9 cellular contexts compared by ENCODE assay signal in genomic region chr2:19488009-19488691, GRCh38.
DNase-seq lines count a peak whose midpoint lies in the region; ATAC-seq and TF ChIP-seq lines count a peak whose summit lies in the region.
"Had no signal": no experiment of that assay in that cellular context is flagged by ENCODE, and none has a peak within 500 bp of the region (broad histone marks: within the 10 kb centered on the region; RNA-seq: fewer than 3 reads in every experiment).

No MANE protein-coding gene starts in this region.

- H3K36me3 Mint-ChIP-seq in glutamatergic neuron (ENCODE audit: unreplicated experiment) = no peaks in the 10 kb centered on the region

- no peak for TF ChIP-seq POLR2A in Peyer's patch (IDR thresholded peaks at IDR 0.05)

- H3K9me3 ChIP-seq in Peyer's patch = no peaks in the 10 kb centered on the region

- no peaks in the 10 kb centered on the region for H3K36me3 ChIP-seq in Peyer's patch

- H3K4me1 Mint-ChIP-seq in glutamatergic neuron (ENCODE audit: low read depth, unreplicated experiment) = peaks cover 7% of the 10 kb centered on the region

- H3K9me3 Mint-ChIP-seq in glutamatergic neuron (ENCODE audit: unreplicated experiment) = no peaks in the 10 kb centered on the region
- H3K9me3 Mint-ChIP-seq: stimulated activated naive CD8-positive, alpha-beta T cell treated with anti-CD3 and anti-CD28 coated beads, Interleukin-15, Interleukin-2, amounts not matched to agents 100 ng/mL and 50 ng/mL, for 24 hours had no signal

- no peak overlapping the region for H3K4me3 Mint-ChIP-seq in glutamatergic neuron (ENCODE audit: unreplicated experiment)
- H3K4me3 Mint-ChIP-seq: stimulated activated naive CD8-positive, alpha-beta T cell treated with anti-CD3 and anti-CD28 coated beads, Interleukin-15, Interleukin-2, amounts not matched to agents 100 ng/mL and 50 ng/mL, for 24 hours had no signal

- H3K27me3 ChIP-seq in Peyer's patch = no peaks in the 10 kb centered on the region

- TF ChIP-seq CTCF in cardiac fibroblast (IDR thresholded peaks at IDR 0.05; ENCODE audit: low read depth, low read length) (no peak), glutamatergic neuron (IDR thresholded peaks at IDR 0.05; ENCODE audit: partially characterized antibody, unreplicated experiment) (no peak), Peyer's patch (IDR thresholded peaks at IDR 0.05) (no peak)

- H3K4me3 ChIP-seq in cardiac fibroblast (replicated peaks in 1 of 2; ENCODE audit: low read depth in 2 of 2, low read length in 2 of 2) (no peak overlapping the region), Peyer's patch (no peak overlapping the region)

- DNase-seq in Daoy (ENCODE audit: low read depth) = peak; percentile 83
- peak; percentile 34 to 86 for DNase-seq in cardiac fibroblast (ENCODE audit: low read depth in 2 of 2)
- no peak for DNase-seq in nucleus accumbens (lab: John Stamatoyannopoulos, UW)
- no peak for DNase-seq in amygdala (lab: John Stamatoyannopoulos, UW)
- DNase-seq in glutamatergic neuron = no peak
- no peak for DNase-seq in Peyer's patch

- H3K4me1 ChIP-seq in Peyer's patch = no peaks in the 10 kb centered on the region

- no peaks in the 10 kb centered on the region for H3K27me3 Mint-ChIP-seq in glutamatergic neuron (ENCODE audit: unreplicated experiment)

- no peak overlapping the region for H3K27ac ChIP-seq in Peyer's patch

- ATAC-seq in GM21526 (IDR thresholded peaks at IDR 0.05; ENCODE audit: low FRiP score, unreplicated experiment) (peak; percentile 88), HG03520 (IDR thresholded peaks at IDR 0.05; ENCODE audit: unreplicated experiment) (peak; percentile 90)

- no peak overlapping the region for H3K27ac Mint-ChIP-seq in glutamatergic neuron (ENCODE audit: unreplicated experiment)
- H3K27ac Mint-ChIP-seq: stimulated activated naive CD8-positive, alpha-beta T cell treated with anti-CD3 and anti-CD28 coated beads, Interleukin-15, Interleukin-2, amounts not matched to agents 100 ng/mL and 50 ng/mL, for 24 hours had no signal

Comparison
In these comparisons a context has a peak if more than half of its experiments do, and no peak if none do; other contexts are left out.
1. DNase-seq: peak in Daoy (single experiment) and cardiac fibroblast (2 of 2); none in nucleus accumbens (0 of 56), amygdala (0 of 56), glutamatergic neuron (single experiment) and Peyer's patch (0 of 3).